ENCODE assay signal across 8 cellular contexts in the genomic region with DNA sequence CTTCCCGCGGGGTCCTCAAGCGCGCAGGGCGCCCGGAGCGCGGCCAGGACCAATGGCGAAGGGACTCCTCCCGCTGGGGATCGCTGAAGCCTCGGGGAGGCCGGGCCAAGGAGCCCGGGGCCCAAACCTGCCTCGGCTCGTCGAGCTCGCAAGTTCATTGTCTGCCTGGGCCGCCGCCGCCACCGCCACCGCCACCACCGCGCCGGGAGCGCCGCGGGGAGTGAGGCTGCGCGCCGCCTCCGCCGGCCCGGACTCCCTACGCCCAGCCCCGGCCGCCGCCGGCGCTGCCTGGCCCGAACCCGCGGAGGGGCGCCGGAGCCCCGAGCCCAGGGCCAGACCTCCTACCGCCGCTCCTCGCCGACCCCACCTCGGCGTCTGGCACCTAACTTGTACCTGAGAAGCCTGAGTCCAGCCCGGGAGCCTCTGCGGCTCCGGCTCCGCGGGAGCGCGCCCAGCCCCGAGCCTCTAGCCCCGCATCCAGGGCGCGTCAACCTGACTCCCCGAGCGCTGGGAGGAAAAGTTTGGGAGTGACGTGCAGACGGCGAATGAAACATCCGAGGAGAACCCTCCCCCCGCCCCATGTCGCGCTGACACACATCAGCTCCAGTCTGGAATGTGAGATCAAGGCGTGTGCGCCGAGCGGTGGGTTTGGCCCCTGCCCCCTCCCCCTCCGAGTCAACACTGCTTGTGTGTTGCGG. TPM values are rescaled to one million over a fixed set of nuclear protein-coding genes. Genes with fewer than 3 reads are reported as not detected.
DNase-seq lines count a peak whose midpoint lies in the region; ATAC-seq and TF ChIP-seq lines count a peak whose summit lies in the region.

TSS of gene CHST15 (minus strand) at position 523 of the 698 bp plus-strand sequence. CDS start 47,386 bp downstream, outside the sequence.

- peak within 1 kb of the TSS; percentile 85 for H2AFZ ChIP-seq in mammary epithelial cell (ENCODE audit: low read depth, low read length)

- H3K9me3 ChIP-seq in MG63 (no peaks in the 10 kb centered on the region), mammary epithelial cell (replicated peaks; ENCODE audit: insufficient read depth, low read length) (peaks cover 3% of the 10 kb centered on the region)

- H3K27ac Mint-ChIP-seq in activated CD4-positive, alpha-beta memory T cell treated with anti-CD3 and anti-CD28 coated beads for 36 hours: no peak within 1 kb of the TSS
- no peak within 1 kb of the TSS for H3K27ac Mint-ChIP-seq in activated CD4-positive, alpha-beta memory T cell treated with anti-CD3 and anti-CD28 coated beads, Interleukin-2, amount 10 ng/mL, durations not matched to agents 7 days and 5 days

- TF ChIP-seq CTCF in mammary epithelial cell (conservative IDR thresholded peaks at IDR 0.05 in 1 of 2, IDR thresholded peaks at IDR 0.05 in 1 of 2; ENCODE audit: extremely low read depth in 1 of 2, insufficient read depth in 1 of 2, low read depth in 1 of 2, low read length in 2 of 2) (no peak), kidney epithelial cell (IDR thresholded peaks at IDR 0.05; ENCODE audit: insufficient read depth, low read length, poor library complexity, severe bottlenecking) (no peak)

- CTCF ChIA-PET in activated CD4-positive, alpha-beta memory T cell treated with anti-CD3 and anti-CD28 coated beads for 36 hours (lab: Charles Lee): interaction anchor here (1.1 kb wide), 1 partner anchor 296 kb away, joined by 4 read pairs; no protein-coding TSS in a partner anchor
- CTCF ChIA-PET in activated CD4-positive, alpha-beta memory T cell treated with anti-CD3 and anti-CD28 coated beads, Interleukin-2, amount 10 ng/mL, durations not matched to agents 7 days and 5 days (lab: Charles Lee): no interaction called here
- CTCF ChIA-PET in mammary epithelial cell (lab: Charles Lee; ENCODE audit: low non-redundant PET): interaction anchor here (1.7 kb wide), 1 partner anchor 99 kb away, joined by 4 read pairs; no protein-coding TSS in a partner anchor

- ATAC-seq in HG03039 (IDR thresholded peaks at IDR 0.05; ENCODE audit: unreplicated experiment) (no peak), HG02938 (IDR thresholded peaks at IDR 0.05; ENCODE audit: unreplicated experiment) (no peak)

- H3K36me3 Mint-ChIP-seq in activated CD4-positive, alpha-beta memory T cell treated with anti-CD3 and anti-CD28 coated beads for 36 hours: no peaks in the 10 kb centered on the region
- no peaks in the 10 kb centered on the region for H3K36me3 Mint-ChIP-seq in activated CD4-positive, alpha-beta memory T cell treated with anti-CD3 and anti-CD28 coated beads, Interleukin-2, amount 10 ng/mL, durations not matched to agents 7 days and 5 days (ENCODE audit: low read depth)

- in situ Hi-C loops in mammary epithelial cell (cut with MboI; ENCODE audit: low sequenced_read_pairs in 2 of 2): loop anchor here in 1 of 2 donors (25.0 kb wide), 1 partner anchor 294 kb away; no protein-coding TSS in a partner anchor

- BruUV-seq in mammary epithelial cell (replicated peaks; lab: Mats Ljungman, UMichigan): TSS peak; percentile 47

- H4K20me1 ChIP-seq in mammary epithelial cell (ENCODE audit: insufficient read depth, low read length): peaks cover 3% of the 10 kb centered on the region

- H3K36me3 ChIP-seq in MG63 (no peaks in the 10 kb centered on the region; the same call in 1 of the 2 replicates), mammary epithelial cell (ENCODE audit: insufficient read depth, low read length) (no peaks in the 10 kb centered on the region), kidney epithelial cell (ENCODE audit: control insufficient read depth, insufficient read depth, low read length) (no peaks in the 10 kb centered on the region)

- peak within 1 kb of the TSS; percentile 81 for H3K27ac ChIP-seq in mammary epithelial cell (ENCODE audit: insufficient read depth, low read depth, low read length)
- peak within 1 kb of the TSS; percentile 55 to 92 (median 81) for H3K27ac ChIP-seq in skin epidermis

- H3K4me1 ChIP-seq in mammary epithelial cell (ENCODE audit: insufficient read depth, low read length): peaks cover 16% of the 10 kb centered on the region

- H3K27me3 ChIP-seq in MG63 (no peaks in the 10 kb centered on the region), mammary epithelial cell (ENCODE audit: insufficient read depth, low read length) (no peaks in the 10 kb centered on the region), kidney epithelial cell (ENCODE audit: control insufficient read depth, insufficient read depth, low read length) (no peaks in the 10 kb centered on the region)

- 3% methylated on average over 31 of the region's 79 CpGs for WGBS in mammary epithelial cell (ENCODE audit: low coverage, missing lambda C conversion rate)

- dilution Hi-C loops in mammary epithelial cell (cut with HindIII; ENCODE audit: low sequenced_read_pairs): loop anchor here (5.0 kb wide), 1 partner anchor 96 kb away; no protein-coding TSS in a partner anchor

- H3K4me1 Mint-ChIP-seq in activated CD4-positive, alpha-beta memory T cell treated with anti-CD3 and anti-CD28 coated beads for 36 hours (ENCODE audit: low read depth): no peaks in the 10 kb centered on the region
- H3K4me1 Mint-ChIP-seq in activated CD4-positive, alpha-beta memory T cell treated with anti-CD3 and anti-CD28 coated beads, Interleukin-2, amount 10 ng/mL, durations not matched to agents 7 days and 5 days: peaks cover 1% of the 10 kb centered on the region

- H3K9me3 Mint-ChIP-seq in activated CD4-positive, alpha-beta memory T cell treated with anti-CD3 and anti-CD28 coated beads for 36 hours: peaks cover 4% of the 10 kb centered on the region
- no peaks in the 10 kb centered on the region for H3K9me3 Mint-ChIP-seq in activated CD4-positive, alpha-beta memory T cell treated with anti-CD3 and anti-CD28 coated beads, Interleukin-2, amount 10 ng/mL, durations not matched to agents 7 days and 5 days

- H3K79me2 ChIP-seq in mammary epithelial cell (ENCODE audit: insufficient read depth, low read length): peaks cover 52% of the 10 kb centered on the region

- intact Hi-C loops in activated CD4-positive, alpha-beta memory T cell treated with anti-CD3 and anti-CD28 coated beads for 36 hours (cut with micrococcal nuclease): loop anchor here (10.0 kb wide), 1 partner anchor 948 kb away; the partner anchor contains the start of gene HMX2
- intact Hi-C loops in mammary epithelial cell (cut with micrococcal nuclease): loop anchor here (1.0 to 10.0 kb wide), 4 partner anchors 60 to 296 kb away; no protein-coding TSS in a partner anchor

- H3K9ac ChIP-seq in mammary epithelial cell (ENCODE audit: insufficient read depth, low read length): peak within 1 kb of the TSS; percentile 91

- POLR2A ChIA-PET in activated CD4-positive, alpha-beta memory T cell treated with anti-CD3 and anti-CD28 coated beads for 36 hours (lab: Charles Lee): no interaction called here
- POLR2A ChIA-PET in activated CD4-positive, alpha-beta memory T cell treated with anti-CD3 and anti-CD28 coated beads, Interleukin-2, amount 10 ng/mL, durations not matched to agents 7 days and 5 days (lab: Charles Lee): no interaction called here

- peak within 1 kb of the TSS; percentile 77 for H3K4me3 ChIP-seq in MG63
- peak within 1 kb of the TSS; percentile 75 to 87 (median 82) for H3K4me3 ChIP-seq in mammary epithelial cell (replicated peaks in 1 of 3; ENCODE audit: insufficient read depth in 1 of 3, low read depth in 2 of 3, low read length in 3 of 3)
- H3K4me3 ChIP-seq in kidney epithelial cell (ENCODE audit: low read depth, low read length): peak within 1 kb of the TSS; percentile 79
- H3K4me3 ChIP-seq in skin epidermis: peak within 1 kb of the TSS; percentile 50 to 70 (median 60)

- peaks cover 48% of the 10 kb centered on the region for H3K27me3 Mint-ChIP-seq in activated CD4-positive, alpha-beta memory T cell treated with anti-CD3 and anti-CD28 coated beads for 36 hours
- H3K27me3 Mint-ChIP-seq in activated CD4-positive, alpha-beta memory T cell treated with anti-CD3 and anti-CD28 coated beads, Interleukin-2, amount 10 ng/mL, durations not matched to agents 7 days and 5 days: peaks cover 69% of the 10 kb centered on the region

- peak within 1 kb of the TSS; percentile 29 for H3K4me3 Mint-ChIP-seq in activated CD4-positive, alpha-beta memory T cell treated with anti-CD3 and anti-CD28 coated beads for 36 hours
- no peak within 1 kb of the TSS for H3K4me3 Mint-ChIP-seq in activated CD4-positive, alpha-beta memory T cell treated with anti-CD3 and anti-CD28 coated beads, Interleukin-2, amount 10 ng/mL, durations not matched to agents 7 days and 5 days

- no peak for DNase-seq in activated CD4-positive, alpha-beta memory T cell treated with anti-CD3 and anti-CD28 coated beads for 36 hours
- DNase-seq in activated CD4-positive, alpha-beta memory T cell treated with anti-CD3 and anti-CD28 coated beads, Interleukin-2, amount 10 ng/mL, durations not matched to agents 7 days and 5 days: no peak
- DNase-seq in MG63 (peak; percentile 70), mammary epithelial cell (peak; percentile 90), kidney epithelial cell (ENCODE audit: low read depth) (peak; percentile 56)

- H3K4me2 ChIP-seq in mammary epithelial cell (ENCODE audit: insufficient read depth, low read depth, low read length): peak within 1 kb of the TSS; percentile 85

RNA-seq across cellular contexts. Expression of gene CHST15, which starts in this region (rescaled TPM):
- under 1 TPM; 0.05 to 0.12 TPM for total RNA-seq in activated CD4-positive, alpha-beta memory T cell treated with anti-CD3 and anti-CD28 coated beads for 36 hours
- total RNA-seq in activated CD4-positive, alpha-beta memory T cell treated with anti-CD3 and anti-CD28 coated beads, Interleukin-2, amount 10 ng/mL, durations not matched to agents 7 days and 5 days: under 1 TPM; 0.10 to 0.20 TPM
- total RNA-seq in MG63 (2014; rRNA removed; shearing (Covaris generic); ENCODE audit: low replicate concordance): 6.1 and 9.8 TPM in 2 replicates
- 10 to 100 TPM; 47.3 to 61.0 TPM for total RNA-seq in mammary epithelial cell
- polyA plus RNA-seq in mammary epithelial cell: 24.5 TPM
- 60.0 TPM for polyA minus RNA-seq in mammary epithelial cell
- total RNA-seq in kidney epithelial cell: 18.1 and 24.2 TPM in 2 replicates

Comparison
In these comparisons a context has a peak if more than half of its experiments do, and no peak if none do; other contexts are left out.
1. DNase-seq: peak in MG63 (single experiment), mammary epithelial cell (single experiment) and kidney epithelial cell (single experiment); none in activated CD4-positive, alpha-beta memory T cell treated with anti-CD3 and anti-CD28 coated beads for 36 hours (single experiment) and activated CD4-positive, alpha-beta memory T cell treated with anti-CD3 and anti-CD28 coated beads, Interleukin-2, amount 10 ng/mL, durations not matched to agents 7 days and 5 days (single experiment).
2. Peak in every context shown above with its lines, with median percentiles within 50 percentile points of each other: H3K4me3 ChIP-seq.